8 cellular contexts compared by ENCODE assay signal in genomic region chr12:57546438-57547365, GRCh38. TPM values are rescaled to one million over a fixed set of nuclear protein-coding genes. Genes with fewer than 3 reads are reported as not detected.
A peak's percentile ranks its signal among the peaks of the same experiment; 100 is the strongest.
DNase-seq lines count a peak whose midpoint lies in the region; ATAC-seq and TF ChIP-seq lines count a peak whose summit lies in the region.

Gene DCTN2, minus strand, starts transcription at chr12:57547192. Its CDS starts 129 bp downstream, at chr12:57547063.

- H3K4me3 ChIP-seq in right atrium auricular region (peak within 1 kb of the TSS; percentile 98 to 100), uterus (peak within 1 kb of the TSS; percentile 92 to 100)

- H3K9me3 ChIP-seq in right atrium auricular region (no peaks in the 10 kb centered on the region), uterus (no peaks in the 10 kb centered on the region)

- H3K27me3 ChIP-seq in right atrium auricular region (peaks cover 3 to 17% of the 10 kb centered on the region in 2 donors), uterus (no peaks in the 10 kb centered on the region)

- peak in 1 of 2 donors; percentile 61 for TF ChIP-seq POLR2A in uterus (IDR thresholded peaks at IDR 0.05)

- peaks cover 0 to 40% of the 10 kb centered on the region in 2 donors for H3K4me1 ChIP-seq in right atrium auricular region
- H3K4me1 ChIP-seq in uterus = peaks cover 0 to 11% of the 10 kb centered on the region in 2 donors

- intact Hi-C loops in uterus (cut with DNase I; ENCODE audit: low total_unique reads) = no loop called here

- peak; percentile 98 for ATAC-seq in GM18498 (IDR thresholded peaks at IDR 0.05; ENCODE audit: unreplicated experiment)
- peak; percentile 98 for ATAC-seq in HG02938 (IDR thresholded peaks at IDR 0.05; ENCODE audit: unreplicated experiment)

- TF ChIP-seq CTCF in right atrium auricular region (IDR thresholded peaks at IDR 0.05) (peak in 1 of 2 donors; percentile 16), uterus (IDR thresholded peaks at IDR 0.05) (peak in 1 of 4 experiments; percentile 10)

- peak within 1 kb of the TSS; percentile 30 for H3K27ac ChIP-seq in angular gyrus (ENCODE audit: low read depth, low read length)
- peak within 1 kb of the TSS; percentile 89 to 97 for H3K27ac ChIP-seq in right atrium auricular region
- H3K27ac ChIP-seq in uterus = peak within 1 kb of the TSS; percentile 82 to 90

- peaks cover 3% of the 10 kb centered on the region for H3K36me3 ChIP-seq in right atrium auricular region
- H3K36me3 ChIP-seq in uterus = no peaks in the 10 kb centered on the region

- DNase-seq in NCI-H187 (lab: John Stamatoyannopoulos, UW) (peak; percentile 83 to 87), T-helper 2 cell (peak; percentile 68 to 99 (median 90)), right atrium auricular region (ENCODE audit: low spot score) (peak; percentile 98), pulmonary artery endothelial cell (ENCODE audit: low read depth, low spot score) (peak; percentile 93), uterus (peak; percentile 96 to 97)

RNA-seq across cellular contexts. Expression of gene DCTN2, which starts in this region (rescaled TPM):
- total RNA-seq in right atrium auricular region (100 to 1,000 TPM; 109 to 114 TPM), pulmonary artery endothelial cell (81.0 and 90.1 TPM in 2 replicates), uterus (100 to 1,000 TPM; 117 to 175 (median 126) TPM)

Comparison
In these comparisons a context has a peak if more than half of its experiments do, and no peak if none do; other contexts are left out.
1. Peak in every context shown above with its lines: DNase-seq, ATAC-seq, H3K4me3 ChIP-seq and H3K27ac ChIP-seq.
2. H3K27ac ChIP-seq: peak in every context shown above with its lines; median percentile 93 in right atrium auricular region; 86 in uterus; 30 in angular gyrus.